8 cellular contexts compared by ENCODE assay signal in the genomic region with DNA sequence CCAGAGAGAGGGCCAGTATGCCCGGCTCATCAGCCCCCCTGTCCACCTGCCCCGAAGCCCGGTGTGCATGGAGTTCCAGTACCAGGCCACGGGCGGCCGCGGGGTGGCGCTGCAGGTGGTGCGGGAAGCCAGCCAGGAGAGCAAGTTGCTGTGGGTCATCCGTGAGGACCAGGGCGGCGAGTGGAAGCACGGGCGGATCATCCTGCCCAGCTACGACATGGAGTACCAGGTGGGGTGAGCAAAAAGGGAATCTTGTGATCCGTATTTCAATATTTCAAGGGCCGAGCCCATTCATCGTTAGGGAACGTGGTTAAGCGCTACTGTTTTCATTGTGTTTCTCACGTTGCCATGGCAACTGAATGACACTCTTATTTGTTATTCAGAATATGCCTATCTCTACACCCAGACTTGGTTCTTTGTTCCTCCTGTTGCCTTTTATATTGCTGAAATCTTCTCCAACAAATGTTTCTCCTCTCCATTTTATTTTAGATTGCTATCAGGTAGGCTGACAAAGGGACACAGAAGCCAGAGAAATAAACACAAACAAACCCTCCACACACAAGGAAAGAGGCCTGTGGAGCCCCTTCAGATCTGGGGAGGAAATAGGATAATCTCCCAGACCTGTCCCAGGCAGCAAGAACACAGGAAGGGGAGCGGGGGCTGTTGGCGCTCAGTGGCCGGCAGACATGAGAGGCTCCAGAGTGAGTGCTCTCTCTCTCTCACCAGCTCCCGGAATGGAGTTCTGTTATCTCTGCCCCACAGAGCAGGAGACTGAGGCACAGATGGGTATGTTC.
DNase-seq lines count a peak whose midpoint lies in the region; ATAC-seq and TF ChIP-seq lines count a peak whose summit lies in the region.

No MANE protein-coding gene starts in this region.

- H3K4me3 ChIP-seq in HUES6 (ENCODE audit: low read depth, low read length) = peak overlapping the region; percentile 54
- H3K4me3 ChIP-seq in spleen = no peak overlapping the region

- H3K27ac Mint-ChIP-seq in activated naive CD8-positive, alpha-beta T cell treated with anti-CD3 and anti-CD28 coated beads, Interleukin-2, amount 10 ng/mL, durations not matched to agents 7 days and 5 days = no peak overlapping the region

- 44 to 65% (median 58%) methylated on average over 25 of the region's 25 CpGs for WGBS in spleen, 5 donors

- peak overlapping the region; percentile 75 for H3K9ac ChIP-seq in HUES6 (ENCODE audit: low read length)

- TF ChIP-seq CTCF in spleen (IDR thresholded peaks at IDR 0.05 in 8 of 11, conservative IDR thresholded peaks at IDR 0.05 in 3 of 11) = peak in 3 of 11 experiments; percentile 11 to 36 (median 20)

- no peaks in the 10 kb centered on the region for H3K9me3 Mint-ChIP-seq in activated naive CD8-positive, alpha-beta T cell treated with anti-CD3 and anti-CD28 coated beads, Interleukin-2, amount 10 ng/mL, durations not matched to agents 7 days and 5 days

- POLR2A ChIA-PET in activated naive CD8-positive, alpha-beta T cell treated with anti-CD3 and anti-CD28 coated beads, Interleukin-2, amount 10 ng/mL, durations not matched to agents 7 days and 5 days (lab: Charles Lee) = no interaction called here

- no peaks in the 10 kb centered on the region for H3K36me3 Mint-ChIP-seq in activated naive CD8-positive, alpha-beta T cell treated with anti-CD3 and anti-CD28 coated beads, Interleukin-2, amount 10 ng/mL, durations not matched to agents 7 days and 5 days

- ATAC-seq in activated naive CD8-positive, alpha-beta T cell treated with anti-CD3 and anti-CD28 coated beads, Interleukin-2, amount 10 ng/mL, durations not matched to agents 7 days and 5 days (ENCODE audit: low read depth) = no peak
- ATAC-seq in left ventricle myocardium superior (no peak), GM21381 (IDR thresholded peaks at IDR 0.05; ENCODE audit: unreplicated experiment) (no peak)

- no peak for TF ChIP-seq POLR2A in spleen (IDR thresholded peaks at IDR 0.05)

- H3K9me3 ChIP-seq in HUES6 (ENCODE audit: control insufficient read depth, insufficient read depth, low read depth, low read length) = no peaks in the 10 kb centered on the region
- no peaks in the 10 kb centered on the region for H3K9me3 ChIP-seq in spleen

- peaks cover 23% of the 10 kb centered on the region; the same call in 1 of the 2 replicates for H3K36me3 ChIP-seq in HUES6 (ENCODE audit: control insufficient read depth, insufficient read depth, low read length)
- peaks cover 0 to 18% (median 3%) of the 10 kb centered on the region in 6 donors for H3K36me3 ChIP-seq in spleen

- H3K27ac ChIP-seq in HUES6 (ENCODE audit: low read depth, low read length) (peak overlapping the region; percentile 77), spleen (no peak overlapping the region)

- peak; percentile 72 for DNase-seq in DMS153 (lab: John Stamatoyannopoulos, UW)
- peak; percentile 33 for DNase-seq in activated naive CD8-positive, alpha-beta T cell treated with anti-CD3 and anti-CD28 coated beads, Interleukin-2, amount 10 ng/mL, durations not matched to agents 7 days and 5 days
- peak; percentile 56 for DNase-seq in left ventricle myocardium superior
- DNase-seq in pulmonary artery endothelial cell (ENCODE audit: low read depth, low spot score) = peak; percentile 80
- no peak for DNase-seq in NCI-H2029 (lab: John Stamatoyannopoulos, UW)
- no peak for DNase-seq in spleen

- H3K27me3 ChIP-seq in HUES6 (ENCODE audit: control insufficient read depth, insufficient read depth, low read length) (no peaks in the 10 kb centered on the region), spleen (replicated peaks in 1 of 7) (peaks cover 0 to 22% (median 0%) of the 10 kb centered on the region in 7 donors)

- peaks cover 24% of the 10 kb centered on the region for H3K27me3 Mint-ChIP-seq in activated naive CD8-positive, alpha-beta T cell treated with anti-CD3 and anti-CD28 coated beads, Interleukin-2, amount 10 ng/mL, durations not matched to agents 7 days and 5 days

- no peaks in the 10 kb centered on the region for H3K4me1 Mint-ChIP-seq in activated naive CD8-positive, alpha-beta T cell treated with anti-CD3 and anti-CD28 coated beads, Interleukin-2, amount 10 ng/mL, durations not matched to agents 7 days and 5 days

- H3K4me3 Mint-ChIP-seq in activated naive CD8-positive, alpha-beta T cell treated with anti-CD3 and anti-CD28 coated beads, Interleukin-2, amount 10 ng/mL, durations not matched to agents 7 days and 5 days = no peak overlapping the region

- H3K4me1 ChIP-seq in HUES6 (ENCODE audit: control insufficient read depth, insufficient read depth, low read length) (peaks cover 25% of the 10 kb centered on the region), spleen (peaks cover 0 to 21% (median 5%) of the 10 kb centered on the region in 6 donors)

- intact Hi-C loops in left ventricle myocardium superior (cut with micrococcal nuclease) (loop anchor here (10.0 kb wide), 1 partner anchor 181 kb away; no protein-coding TSS in a partner anchor), spleen (cut with DNase I; ENCODE audit: low total_unique reads) (no loop called here)

Comparison
In these comparisons a context has a peak if more than half of its experiments do, and no peak if none do; other contexts are left out.
1. DNase-seq: peak in DMS153 (single experiment), activated naive CD8-positive, alpha-beta T cell treated with anti-CD3 and anti-CD28 coated beads, Interleukin-2, amount 10 ng/mL, durations not matched to agents 7 days and 5 days (single experiment), left ventricle myocardium superior (single experiment) and pulmonary artery endothelial cell (single experiment); none in NCI-H2029 (single experiment) and spleen (single experiment).